ENCODE assay signal across 1 cellular context in the genomic region with DNA sequence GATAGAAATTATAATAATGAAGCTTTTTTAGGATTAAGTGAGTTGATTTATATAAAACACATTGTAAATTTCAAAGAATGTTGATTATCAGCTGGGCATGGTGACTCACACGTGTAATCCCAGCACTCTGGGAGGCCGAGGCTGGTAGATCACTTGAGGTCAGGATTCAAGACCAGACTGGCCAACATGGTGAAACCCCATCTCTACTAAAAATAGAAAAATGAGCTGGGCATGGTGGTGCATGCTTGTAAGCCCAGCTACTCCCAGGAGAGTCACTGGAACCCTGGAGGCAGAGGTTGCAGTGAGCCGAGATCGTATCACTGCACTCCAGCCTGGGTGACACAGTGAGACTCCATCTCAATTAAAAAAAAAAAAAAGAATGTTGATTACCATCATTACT.
TF ChIP-seq lines count a peak whose summit lies in the region.

No MANE protein-coding gene starts in this region.

TF ChIP-seq in GM23338, 12 proteins besides CTCF, POLR2A, EP300 and RAD21 (continued from another document):
- TF ChIP-seq REST (IDR thresholded peaks at IDR 0.05; ENCODE audit: unreplicated experiment) (no peak), NANOG (IDR thresholded peaks at IDR 0.05; ENCODE audit: borderline replicate concordance) (no peak), STAT1 (IDR thresholded peaks at IDR 0.05; ENCODE audit: unreplicated experiment) (no peak), ZNF462 (CRISPR knock-in tag; IDR thresholded peaks at IDR 0.05) (no peak), ZNF331 (CRISPR knock-in tag; IDR thresholded peaks at IDR 0.05; ENCODE audit: low read depth) (no peak), EZH2phosphoT487 (IDR thresholded peaks at IDR 0.05; ENCODE audit: unreplicated experiment) (no peak), CREB1 (CRISPR knock-in tag; IDR thresholded peaks at IDR 0.05; ENCODE audit: low read depth) (no peak), EZH2 (IDR thresholded peaks at IDR 0.05; ENCODE audit: low read depth, unreplicated experiment) (no peak)
